In the genomic region with DNA sequence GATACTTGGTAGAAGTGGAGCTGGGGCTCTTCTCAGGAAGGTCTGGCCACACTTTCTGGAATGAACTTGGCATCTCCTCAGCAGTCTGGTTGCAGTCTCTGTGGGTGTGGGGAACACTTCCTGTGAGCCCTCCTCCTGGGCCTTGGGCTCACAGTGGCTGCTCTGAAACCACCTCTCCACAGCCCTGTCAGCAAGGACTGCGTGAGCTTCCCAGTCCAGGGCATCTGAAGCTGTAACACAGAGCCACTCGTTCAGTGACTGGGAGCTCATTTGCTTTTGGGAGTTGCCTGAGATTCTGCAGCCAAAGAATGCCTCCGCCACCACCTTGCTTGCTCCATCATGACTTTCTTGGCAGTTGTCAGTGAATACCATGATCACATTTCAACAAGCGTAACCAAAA, we compare ENCODE assay signal across 16 cellular contexts. TPM values are rescaled to one million over a fixed set of nuclear protein-coding genes. Genes with fewer than 3 reads are reported as not detected.
A peak's percentile ranks its signal among the peaks of the same experiment; 100 is the strongest.
DNase-seq lines count a peak whose midpoint lies in the region; ATAC-seq and TF ChIP-seq lines count a peak whose summit lies in the region.
"Had no signal": no experiment of that assay in that cellular context is flagged by ENCODE, and none has a peak within 500 bp of the region (broad histone marks: within the 10 kb centered on the region; RNA-seq: fewer than 3 reads in every experiment).

No MANE protein-coding gene starts in this region.

- peak overlapping the region; percentile 59 for H3K9ac ChIP-seq in skeletal muscle satellite cell (ENCODE audit: low read depth, low read length)
- no peak overlapping the region for H3K9ac ChIP-seq in endodermal cell (ENCODE audit: extremely low read depth, low read length, poor library complexity, severe bottlenecking)

- 64% methylated on average over 4 of the region's 4 CpGs for WGBS in esophagus muscularis mucosa
- 98% methylated on average over 4 of the region's 4 CpGs for WGBS in endodermal cell (ENCODE audit: insufficient coverage in 1 of 2, insufficient read length in 1 of 2), 2 experiments

- no peak overlapping the region for H3K4me3 Mint-ChIP-seq in endodermal cell
- H3K4me3 Mint-ChIP-seq: activated CD4-positive, alpha-beta memory T cell treated with anti-CD3 and anti-CD28 coated beads for 36 hours; CD4-positive, CD25-positive, alpha-beta regulatory T cell; H9; IgD-negative memory B cell; memory B cell had no signal

- peak; percentile 59 for ATAC-seq in SK-N-SH treated with all-trans-retinoic acid at 6 μM for 48 hours

- no peaks in the 10 kb centered on the region for H3K9me3 ChIP-seq in esophagus muscularis mucosa
- H3K9me3 ChIP-seq in skeletal muscle satellite cell (replicated peaks; ENCODE audit: low read length), result no peaks in the 10 kb centered on the region
- no peaks in the 10 kb centered on the region for H3K9me3 ChIP-seq in endodermal cell (ENCODE audit: control insufficient read depth, low read length)

- H3K27ac ChIP-seq in esophagus muscularis mucosa (replicated peaks in 1 of 4) (peak overlapping the region; percentile 36 to 76 (median 56)), endodermal cell (ENCODE audit: low read depth, low read length) (no peak overlapping the region)

- H3K27ac Mint-ChIP-seq in endodermal cell, result no peak overlapping the region
- H3K27ac Mint-ChIP-seq: activated CD4-positive, alpha-beta memory T cell treated with anti-CD3 and anti-CD28 coated beads for 36 hours; H9; memory B cell had no signal

- TF ChIP-seq POLR2A in esophagus muscularis mucosa (IDR thresholded peaks at IDR 0.05; ENCODE audit: low read depth), result no peak

- no peak for TF ChIP-seq EP300 in esophagus muscularis mucosa (IDR thresholded peaks at IDR 0.05)

- peaks cover 0 to 29% (median 18%) of the 10 kb centered on the region in 4 donors for H3K36me3 ChIP-seq in esophagus muscularis mucosa
- peaks cover 3% of the 10 kb centered on the region for H3K36me3 ChIP-seq in skeletal muscle satellite cell (ENCODE audit: insufficient read depth, low read length)
- peaks cover 14% of the 10 kb centered on the region for H3K36me3 ChIP-seq in endodermal cell (ENCODE audit: control insufficient read depth, insufficient read depth, low read length)

- intact Hi-C loops in esophagus muscularis mucosa (cut with DNase I), result no loop called here

- DNase-seq in GM03348 (ENCODE audit: low spot score) (peak; percentile 69), esophagus muscularis mucosa (ENCODE audit: extremely low spot score) (no peak), NCI-H345 (lab: John Stamatoyannopoulos, UW) (no peak), NCI-H774 (lab: John Stamatoyannopoulos, UW) (no peak), endodermal cell (no peak), middle frontal gyrus (ENCODE audit: extremely low spot score, low spot score) (no peak)
- DNase-seq: activated CD4-positive, alpha-beta memory T cell treated with anti-CD3 and anti-CD28 coated beads for 36 hours; anterior cingulate cortex; CD4-positive, CD25-positive, alpha-beta regulatory T cell; H9; NCI-H1436 treated with DMSO at 0.1 percent for 48 hours; occipital lobe had no signal

- H3K27me3 ChIP-seq in esophagus muscularis mucosa (no peaks in the 10 kb centered on the region), skeletal muscle satellite cell (ENCODE audit: control insufficient read depth, insufficient read depth, low read length) (no peaks in the 10 kb centered on the region), endodermal cell (ENCODE audit: control insufficient read depth, insufficient read depth, low read length, poor library complexity, severe bottlenecking) (peaks cover 49% of the 10 kb centered on the region)

- H3K36me3 Mint-ChIP-seq in endodermal cell (ENCODE audit: low read depth), result peaks cover 41% of the 10 kb centered on the region

- H3K4me1 Mint-ChIP-seq in endodermal cell, result peaks cover 20% of the 10 kb centered on the region
- H3K4me1 Mint-ChIP-seq: IgD-negative memory B cell, memory B cell had no signal

- no peak for TF ChIP-seq CTCF in esophagus muscularis mucosa (IDR thresholded peaks at IDR 0.05)
- no peak for TF ChIP-seq CTCF in endodermal cell (conservative IDR thresholded peaks at IDR 0.05)

- H3K9me3 Mint-ChIP-seq in endodermal cell, result no peaks in the 10 kb centered on the region
- H3K9me3 Mint-ChIP-seq: activated CD4-positive, alpha-beta memory T cell treated with anti-CD3 and anti-CD28 coated beads for 36 hours; CD4-positive, CD25-positive, alpha-beta regulatory T cell; IgD-negative memory B cell; memory B cell had no signal

- H3K4me1 ChIP-seq in esophagus muscularis mucosa, result peaks cover 0 to 22% (median 21%) of the 10 kb centered on the region in 4 donors
- H3K4me1 ChIP-seq in skeletal muscle satellite cell (ENCODE audit: control insufficient read depth, insufficient read depth, low read length), result peaks cover 36% of the 10 kb centered on the region
- H3K4me1 ChIP-seq in endodermal cell (ENCODE audit: control insufficient read depth, insufficient read depth, low read length), result peaks cover 11% of the 10 kb centered on the region

- peaks cover 60% of the 10 kb centered on the region for H3K27me3 Mint-ChIP-seq in endodermal cell (ENCODE audit: insufficient read depth)
- H3K27me3 Mint-ChIP-seq: activated CD4-positive, alpha-beta memory T cell treated with anti-CD3 and anti-CD28 coated beads for 36 hours; CD4-positive, CD25-positive, alpha-beta regulatory T cell; IgD-negative memory B cell; memory B cell had no signal

- H3K4me2 ChIP-seq in skeletal muscle satellite cell (ENCODE audit: low read length), result peak overlapping the region; percentile 57

- H3K4me3 ChIP-seq in esophagus muscularis mucosa, result no peak overlapping the region
- H3K4me3 ChIP-seq in skeletal muscle satellite cell (ENCODE audit: low read length), result peak overlapping the region; percentile 2
- no peak overlapping the region for H3K4me3 ChIP-seq in endodermal cell (ENCODE audit: low read length)

TF ChIP-seq in SK-N-SH treated with all-trans-retinoic acid at 6 μM for 48 hours, 23 proteins besides CTCF, POLR2A, EP300 and RAD21:
- no peak for TF ChIP-seq ESRRG (CRISPR knock-in tag; IDR thresholded peaks at IDR 0.05)
- no peak for TF ChIP-seq GLIS3 (CRISPR knock-in tag; IDR thresholded peaks at IDR 0.05)
- no peak for TF ChIP-seq POU6F1 (CRISPR knock-in tag; IDR thresholded peaks at IDR 0.05; ENCODE audit: borderline replicate concordance, low read depth)
- TF ChIP-seq OSR1 (CRISPR knock-in tag; IDR thresholded peaks at IDR 0.05), result no peak
- no peak for TF ChIP-seq PPARA (CRISPR knock-in tag; IDR thresholded peaks at IDR 0.05; ENCODE audit: borderline replicate concordance)
- TF ChIP-seq ZNF70 (CRISPR knock-in tag; IDR thresholded peaks at IDR 0.05), result no peak
- TF ChIP-seq ISL1 (CRISPR knock-in tag; IDR thresholded peaks at IDR 0.05), result no peak
- TF ChIP-seq TCF4 (CRISPR knock-in tag; IDR thresholded peaks at IDR 0.05; ENCODE audit: borderline replicate concordance), result no peak
- no peak for TF ChIP-seq ARNTL (CRISPR knock-in tag; IDR thresholded peaks at IDR 0.05; ENCODE audit: borderline replicate concordance, low read depth)
- TF ChIP-seq CSDC2 (CRISPR knock-in tag; IDR thresholded peaks at IDR 0.05), result no peak
- TF ChIP-seq RARB (CRISPR knock-in tag; IDR thresholded peaks at IDR 0.05), result no peak
- TF ChIP-seq BACH2 (CRISPR knock-in tag; IDR thresholded peaks at IDR 0.05; ENCODE audit: borderline replicate concordance), result no peak
- no peak for TF ChIP-seq ZC3H10 (CRISPR knock-in tag; IDR thresholded peaks at IDR 0.05)

RNA-seq across cellular contexts. Expression of gene CLEC16A, which starts 60.0 kb away (rescaled TPM):
- total RNA-seq in esophagus muscularis mucosa (10 to 100 TPM; 22.3 to 34.7 (median 29.2) TPM), endodermal cell (10 to 100 TPM; 19.5 to 28.3 TPM)
- total RNA-seq in skeletal muscle satellite cell (2012; rRNA removed), result 12.7 TPM in 2 replicates
- polyA plus RNA-seq in endodermal cell (2013, experiment 1 of 2), result 15.6 TPM
- polyA plus RNA-seq in endodermal cell (2013, experiment 2 of 2), result 15.2 TPM
